In the genomic region with DNA sequence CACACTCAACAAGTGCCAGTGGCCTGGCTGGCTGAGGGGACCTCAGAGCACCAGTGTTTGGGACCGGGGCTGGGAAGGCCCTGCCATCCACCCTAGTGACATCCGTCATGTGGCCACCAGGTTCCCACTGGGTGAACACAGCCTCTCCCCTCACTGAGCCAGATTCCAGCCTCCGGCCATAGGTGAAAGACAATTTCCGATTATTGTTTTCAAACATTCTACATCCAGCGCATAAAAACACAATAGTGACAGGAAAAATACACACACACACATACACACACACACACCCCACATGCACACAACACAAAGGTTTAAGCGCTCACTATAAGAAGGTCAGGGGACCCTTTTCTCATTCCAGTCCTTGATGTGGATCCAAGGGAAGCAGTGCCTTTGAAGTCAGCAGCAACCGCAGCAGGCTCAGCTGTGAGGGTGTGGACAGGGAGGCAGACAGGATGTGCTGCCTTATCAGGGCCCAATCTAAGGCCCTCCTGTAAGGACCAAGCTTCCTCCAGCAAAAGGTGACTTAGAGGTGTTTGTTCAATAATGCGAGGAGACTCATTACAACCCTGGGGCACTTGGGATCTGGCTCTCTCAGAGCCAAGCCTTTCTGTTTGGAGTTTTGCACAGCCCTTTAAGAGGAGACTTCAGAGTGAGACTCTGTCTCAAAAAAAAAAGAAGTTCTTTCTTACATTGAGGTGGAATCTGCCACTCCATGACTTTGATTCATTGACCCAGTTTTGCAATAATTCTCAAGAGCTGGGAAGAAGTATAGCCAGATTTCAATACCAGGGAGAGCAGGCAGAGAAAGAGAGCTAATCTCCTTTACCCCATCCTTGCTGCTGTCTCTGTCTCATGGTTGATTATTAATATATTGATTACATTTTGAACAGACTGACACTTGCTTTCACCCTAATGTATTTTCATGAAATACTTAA, we compare ENCODE assay signal across 8 cellular contexts.
DNase-seq lines count a peak whose midpoint lies in the region; ATAC-seq, FAIRE-seq and TF ChIP-seq lines count a peak whose summit lies in the region.

No MANE protein-coding gene starts in this region.

- H3K27ac ChIP-seq in lower lobe of right lung = peak overlapping the region; percentile 73
- H3K27ac ChIP-seq in tibial nerve = peak overlapping the region; percentile 61 to 88 (median 78)

- H3K9me3 ChIP-seq in lower lobe of right lung (no peaks in the 10 kb centered on the region), tibial nerve (no peaks in the 10 kb centered on the region)

- no peak overlapping the region for H3K4me3 ChIP-seq in lower lobe of right lung
- no peak overlapping the region for H3K4me3 ChIP-seq in tibial nerve

- H3K36me3 ChIP-seq in lower lobe of right lung (no peaks in the 10 kb centered on the region), tibial nerve (no peaks in the 10 kb centered on the region)

- H3K27me3 Mint-ChIP-seq in activated T-cell treated with anti-CD3 and anti-CD28 coated beads, Interleukin-2, amount 50 U/mL, for 4 hours (ENCODE audit: low read depth) = no peaks in the 10 kb centered on the region

- TF ChIP-seq POLR2A in tibial nerve (IDR thresholded peaks at IDR 0.05) = no peak

- TF ChIP-seq EP300 in tibial nerve (IDR thresholded peaks at IDR 0.05) = no peak

- H3K9me3 Mint-ChIP-seq in activated T-cell treated with anti-CD3 and anti-CD28 coated beads, Interleukin-2, amount 50 U/mL, for 4 hours = no peaks in the 10 kb centered on the region

- WGBS in tibial nerve, 2 donors = 80% methylated on average over 8 of the region's 8 CpGs

- H3K27me3 ChIP-seq in lower lobe of right lung (ENCODE audit: low read depth) = no peaks in the 10 kb centered on the region
- no peaks in the 10 kb centered on the region for H3K27me3 ChIP-seq in tibial nerve

- peaks cover 33% of the 10 kb centered on the region for H3K4me1 Mint-ChIP-seq in activated T-cell treated with anti-CD3 and anti-CD28 coated beads, Interleukin-2, amount 50 U/mL, for 4 hours (ENCODE audit: low read depth)

- TF ChIP-seq CTCF in lower lobe of right lung (IDR thresholded peaks at IDR 0.05) (no peak), tibial nerve (IDR thresholded peaks at IDR 0.05) (no peak)

- DNase-seq in activated T-cell treated with anti-CD3 and anti-CD28 coated beads, Interleukin-2, amount 50 U/mL, for 4 hours = no peak
- DNase-seq in activated T-cell treated with anti-CD3 and anti-CD28 coated beads, Interleukin-2, amount 50 U/mL, for 1 hour = no peak
- DNase-seq in T47D (ENCODE audit: low read depth in 1 of 2, low spot score in 1 of 2) (peak; percentile 44 to 85), lower lobe of right lung (no peak), tibial nerve (ENCODE audit: low spot score in 2 of 2) (no peak), NCI-H526 (lab: John Stamatoyannopoulos, UW) (no peak), NCI-H1092 (lab: John Stamatoyannopoulos, UW) (no peak), RCC 7860 (ENCODE audit: low spot score) (no peak)

- intact Hi-C loops in lower lobe of right lung (cut with DNase I) = no loop called here

- H3K4me3 Mint-ChIP-seq in activated T-cell treated with anti-CD3 and anti-CD28 coated beads, Interleukin-2, amount 50 U/mL, for 4 hours = no peak overlapping the region

- H3K4me1 ChIP-seq in lower lobe of right lung = peaks cover 70% of the 10 kb centered on the region
- H3K4me1 ChIP-seq in tibial nerve = peaks cover 0 to 85% (median 40%) of the 10 kb centered on the region in 4 donors

- no peaks in the 10 kb centered on the region for H3K36me3 Mint-ChIP-seq in activated T-cell treated with anti-CD3 and anti-CD28 coated beads, Interleukin-2, amount 50 U/mL, for 4 hours (ENCODE audit: insufficient read depth)

- no peak for FAIRE-seq in RCC 7860 (lab: Jason Lieb, UNC)

- peak; percentile 35 to 48 for ATAC-seq in activated T-cell treated with anti-CD3 and anti-CD28 coated beads, Interleukin-2, amount 50 U/mL, for 4 hours
- peak; percentile 16 to 38 for ATAC-seq in lower lobe of right lung

- in situ Hi-C loops in T47D (cut with HindIII; ENCODE audit: low pct_unique_long_range_greater_than_20kb, low sequenced_read_pairs) = no loop called here

Comparison
In these comparisons a context has a peak if more than half of its experiments do, and no peak if none do; other contexts are left out.
1. DNase-seq: peak in T47D (2 of 2); none in activated T-cell treated with anti-CD3 and anti-CD28 coated beads, Interleukin-2, amount 50 U/mL, for 4 hours (single experiment), activated T-cell treated with anti-CD3 and anti-CD28 coated beads, Interleukin-2, amount 50 U/mL, for 1 hour (single experiment), lower lobe of right lung (single experiment), tibial nerve (0 of 2), NCI-H526 (0 of 2), NCI-H1092 (single experiment) and RCC 7860 (single experiment).